Comparison of ENCODE assay signal across 1 cellular context in the genomic region with DNA sequence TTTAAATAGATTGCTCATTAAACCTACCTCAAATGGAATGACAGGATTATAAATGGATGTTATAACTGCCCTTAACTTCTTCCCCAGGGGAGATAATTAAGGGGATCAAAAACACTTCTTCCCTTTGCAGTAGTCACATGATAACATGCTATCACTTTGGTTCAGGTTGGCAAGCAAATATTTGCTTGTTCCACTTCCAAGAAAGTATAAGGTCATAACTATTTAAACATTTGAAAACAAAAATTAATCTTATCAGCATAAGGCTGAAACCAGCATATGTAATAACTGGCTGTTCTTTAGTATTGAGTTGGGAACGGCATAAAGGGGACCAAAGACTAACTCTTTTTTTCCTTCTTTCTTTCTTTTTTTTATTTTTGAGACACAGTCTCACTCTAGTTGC.
TF ChIP-seq lines count a peak whose summit lies in the region.

No MANE protein-coding gene starts in this region.

TF ChIP-seq in K562, 482 proteins besides CTCF, POLR2A, EP300 and RAD21 (continued from another document):
- TF ChIP-seq, protein P1, sequence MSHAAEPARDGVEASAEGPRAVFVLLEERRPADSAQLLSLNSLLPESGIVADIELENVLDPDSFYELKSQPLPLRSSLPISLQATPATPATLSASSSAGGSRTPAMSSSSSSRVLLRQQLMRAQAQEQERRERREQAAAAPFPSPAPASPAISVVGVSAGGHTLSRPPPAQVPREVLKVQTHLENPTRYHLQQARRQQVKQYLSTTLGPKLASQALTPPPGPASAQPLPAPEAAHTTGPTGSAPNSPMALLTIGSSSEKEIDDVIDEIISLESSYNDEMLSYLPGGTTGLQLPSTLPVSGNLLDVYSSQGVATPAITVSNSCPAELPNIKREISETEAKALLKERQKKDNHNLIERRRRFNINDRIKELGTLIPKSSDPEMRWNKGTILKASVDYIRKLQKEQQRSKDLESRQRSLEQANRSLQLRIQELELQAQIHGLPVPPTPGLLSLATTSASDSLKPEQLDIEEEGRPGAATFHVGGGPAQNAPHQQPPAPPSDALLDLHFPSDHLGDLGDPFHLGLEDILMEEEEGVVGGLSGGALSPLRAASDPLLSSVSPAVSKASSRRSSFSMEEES (CRISPR knock-in tag; IDR thresholded peaks at IDR 0.05), result peak; percentile 84
- no peak for TF ChIP-seq RHOXF2B (CRISPR knock-in tag; conservative IDR thresholded peaks at IDR 0.05)
- peak; percentile 50 for TF ChIP-seq TAL1 (IDR thresholded peaks at IDR 0.05)
- TF ChIP-seq KLF13 (tag; IDR thresholded peaks at IDR 0.05; ENCODE audit: borderline replicate concordance, low read depth), result no peak
- TF ChIP-seq FOXA1 (IDR thresholded peaks at IDR 0.05; ENCODE audit: borderline replicate concordance), result 0 out of 2 replicates have a peak, but pooled peaks have one; percentile 10
- TF ChIP-seq DNMT1 (IDR thresholded peaks at IDR 0.05), result no peak
- peak; percentile 73 for TF ChIP-seq ARID1B (IDR thresholded peaks at IDR 0.05)
- peak; percentile 44; the same call in 1 of the 2 replicates for TF ChIP-seq TOE1 (IDR thresholded peaks at IDR 0.05; ENCODE audit: borderline replicate concordance)
- TF ChIP-seq TOE1 (CRISPR knock-in tag; IDR thresholded peaks at IDR 0.05; ENCODE audit: borderline replicate concordance, low read depth), result no peak
- TF ChIP-seq EGR1 (conservative IDR thresholded peaks at IDR 0.05), result no peak
- TF ChIP-seq CBFA2T2 (conservative IDR thresholded peaks at IDR 0.05), result peak; percentile 36; the same call in 1 of the 2 replicates
- TF ChIP-seq GABPA (tag; conservative IDR thresholded peaks at IDR 0.05; ENCODE audit: low read depth), result no peak
- no peak for TF ChIP-seq ZNF384 (IDR thresholded peaks at IDR 0.05; ENCODE audit: low read depth, low read length)
- TF ChIP-seq TCF3 (CRISPR knock-in tag; IDR thresholded peaks at IDR 0.05), result peak; percentile 75
- TF ChIP-seq GATAD2A (IDR thresholded peaks at IDR 0.05), result no peak
- TF ChIP-seq ZNF324 (CRISPR knock-in tag; IDR thresholded peaks at IDR 0.05), result no peak
- TF ChIP-seq RBM14 (IDR thresholded peaks at IDR 0.05; ENCODE audit: borderline replicate concordance, insufficient read depth, low read depth, low read length), result no peak
- TF ChIP-seq SMARCC2 (IDR thresholded peaks at IDR 0.05; ENCODE audit: low read depth), result 0 out of 2 replicates have a peak, but pooled peaks have one; percentile 21
- 0 out of 2 replicates have a peak, but pooled peaks have one; percentile 36 for TF ChIP-seq SMARCA4 (IDR thresholded peaks at IDR 0.05)
- TF ChIP-seq, protein P2, sequence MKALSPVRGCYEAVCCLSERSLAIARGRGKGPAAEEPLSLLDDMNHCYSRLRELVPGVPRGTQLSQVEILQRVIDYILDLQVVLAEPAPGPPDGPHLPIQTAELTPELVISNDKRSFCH (CRISPR knock-in tag; IDR thresholded peaks at IDR 0.05), result no peak
- TF ChIP-seq, protein P2 (tag; IDR thresholded peaks at IDR 0.05), result peak; percentile 82
- TF ChIP-seq, protein P3, sequence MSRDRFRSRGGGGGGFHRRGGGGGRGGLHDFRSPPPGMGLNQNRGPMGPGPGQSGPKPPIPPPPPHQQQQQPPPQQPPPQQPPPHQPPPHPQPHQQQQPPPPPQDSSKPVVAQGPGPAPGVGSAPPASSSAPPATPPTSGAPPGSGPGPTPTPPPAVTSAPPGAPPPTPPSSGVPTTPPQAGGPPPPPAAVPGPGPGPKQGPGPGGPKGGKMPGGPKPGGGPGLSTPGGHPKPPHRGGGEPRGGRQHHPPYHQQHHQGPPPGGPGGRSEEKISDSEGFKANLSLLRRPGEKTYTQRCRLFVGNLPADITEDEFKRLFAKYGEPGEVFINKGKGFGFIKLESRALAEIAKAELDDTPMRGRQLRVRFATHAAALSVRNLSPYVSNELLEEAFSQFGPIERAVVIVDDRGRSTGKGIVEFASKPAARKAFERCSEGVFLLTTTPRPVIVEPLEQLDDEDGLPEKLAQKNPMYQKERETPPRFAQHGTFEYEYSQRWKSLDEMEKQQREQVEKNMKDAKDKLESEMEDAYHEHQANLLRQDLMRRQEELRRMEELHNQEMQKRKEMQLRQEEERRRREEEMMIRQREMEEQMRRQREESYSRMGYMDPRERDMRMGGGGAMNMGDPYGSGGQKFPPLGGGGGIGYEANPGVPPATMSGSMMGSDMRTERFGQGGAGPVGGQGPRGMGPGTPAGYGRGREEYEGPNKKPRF (IDR thresholded peaks at IDR 0.05; ENCODE audit: low read depth, low read length), result no peak
- TF ChIP-seq, protein P4, sequence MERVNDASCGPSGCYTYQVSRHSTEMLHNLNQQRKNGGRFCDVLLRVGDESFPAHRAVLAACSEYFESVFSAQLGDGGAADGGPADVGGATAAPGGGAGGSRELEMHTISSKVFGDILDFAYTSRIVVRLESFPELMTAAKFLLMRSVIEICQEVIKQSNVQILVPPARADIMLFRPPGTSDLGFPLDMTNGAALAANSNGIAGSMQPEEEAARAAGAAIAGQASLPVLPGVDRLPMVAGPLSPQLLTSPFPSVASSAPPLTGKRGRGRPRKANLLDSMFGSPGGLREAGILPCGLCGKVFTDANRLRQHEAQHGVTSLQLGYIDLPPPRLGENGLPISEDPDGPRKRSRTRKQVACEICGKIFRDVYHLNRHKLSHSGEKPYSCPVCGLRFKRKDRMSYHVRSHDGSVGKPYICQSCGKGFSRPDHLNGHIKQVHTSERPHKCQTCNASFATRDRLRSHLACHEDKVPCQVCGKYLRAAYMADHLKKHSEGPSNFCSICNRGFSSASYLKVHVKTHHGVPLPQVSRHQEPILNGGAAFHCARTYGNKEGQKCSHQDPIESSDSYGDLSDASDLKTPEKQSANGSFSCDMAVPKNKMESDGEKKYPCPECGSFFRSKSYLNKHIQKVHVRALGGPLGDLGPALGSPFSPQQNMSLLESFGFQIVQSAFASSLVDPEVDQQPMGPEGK (CRISPR knock-in tag; IDR thresholded peaks at IDR 0.05; ENCODE audit: borderline replicate concordance), result no peak
- TF ChIP-seq, protein P5, sequence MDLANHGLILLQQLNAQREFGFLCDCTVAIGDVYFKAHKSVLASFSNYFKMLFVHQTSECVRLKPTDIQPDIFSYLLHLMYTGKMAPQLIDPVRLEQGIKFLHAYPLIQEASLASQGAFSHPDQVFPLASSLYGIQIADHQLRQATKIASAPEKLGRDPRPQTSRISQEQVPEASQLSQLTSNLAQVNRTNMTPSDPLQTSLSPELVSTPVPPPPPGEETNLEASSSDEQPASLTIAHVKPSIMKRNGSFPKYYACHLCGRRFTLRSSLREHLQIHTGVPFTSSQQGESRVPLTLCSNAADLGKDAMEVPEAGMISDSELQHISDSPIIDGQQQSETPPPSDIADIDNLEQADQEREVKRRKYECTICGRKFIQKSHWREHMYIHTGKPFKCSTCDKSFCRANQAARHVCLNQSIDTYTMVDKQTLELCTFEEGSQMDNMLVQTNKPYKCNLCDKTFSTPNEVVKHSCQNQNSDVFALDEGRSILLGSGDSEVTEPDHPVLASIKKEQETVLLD (IDR thresholded peaks at IDR 0.05), result no peak
- no peak for TF ChIP-seq ERF (CRISPR knock-in tag; IDR thresholded peaks at IDR 0.05)
- TF ChIP-seq GTF2E2 (tag; IDR thresholded peaks at IDR 0.05), result no peak
- TF ChIP-seq CBFA2T3 (IDR thresholded peaks at IDR 0.05), result peak; percentile 70
- TF ChIP-seq, protein P6, sequence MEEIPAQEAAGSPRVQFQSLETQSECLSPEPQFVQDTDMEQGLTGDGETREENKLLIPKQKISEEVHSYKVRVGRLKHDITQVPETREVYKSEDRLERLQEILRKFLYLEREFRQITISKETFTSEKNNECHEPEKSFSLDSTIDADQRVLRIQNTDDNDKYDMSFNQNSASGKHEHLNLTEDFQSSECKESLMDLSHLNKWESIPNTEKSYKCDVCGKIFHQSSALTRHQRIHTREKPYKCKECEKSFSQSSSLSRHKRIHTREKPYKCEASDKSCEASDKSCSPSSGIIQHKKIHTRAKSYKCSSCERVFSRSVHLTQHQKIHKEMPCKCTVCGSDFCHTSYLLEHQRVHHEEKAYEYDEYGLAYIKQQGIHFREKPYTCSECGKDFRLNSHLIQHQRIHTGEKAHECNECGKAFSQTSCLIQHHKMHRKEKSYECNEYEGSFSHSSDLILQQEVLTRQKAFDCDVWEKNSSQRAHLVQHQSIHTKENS (CRISPR knock-in tag; IDR thresholded peaks at IDR 0.05), result no peak
- no peak for TF ChIP-seq RFX1 (IDR thresholded peaks at IDR 0.05)
- TF ChIP-seq SMARCE1 (IDR thresholded peaks at IDR 0.05), result peak; percentile 41; the same call in 1 of the 2 replicates
- TF ChIP-seq BCOR (IDR thresholded peaks at IDR 0.05), result no peak
- TF ChIP-seq FOXA3 (CRISPR knock-in tag; conservative IDR thresholded peaks at IDR 0.05 in 1 of 2, IDR thresholded peaks at IDR 0.05 in 1 of 2), result peak in 1 of 2 experiments; percentile 73; a peak in 2 of 4 replicates
- TF ChIP-seq TEAD4 (IDR thresholded peaks at IDR 0.05; ENCODE audit: low read length), result peak; percentile 56; the same call in 1 of the 2 replicates
- TF ChIP-seq TEAD4 (CRISPR knock-in tag; IDR thresholded peaks at IDR 0.05; ENCODE audit: borderline replicate concordance), result no peak
- TF ChIP-seq, protein P7, sequence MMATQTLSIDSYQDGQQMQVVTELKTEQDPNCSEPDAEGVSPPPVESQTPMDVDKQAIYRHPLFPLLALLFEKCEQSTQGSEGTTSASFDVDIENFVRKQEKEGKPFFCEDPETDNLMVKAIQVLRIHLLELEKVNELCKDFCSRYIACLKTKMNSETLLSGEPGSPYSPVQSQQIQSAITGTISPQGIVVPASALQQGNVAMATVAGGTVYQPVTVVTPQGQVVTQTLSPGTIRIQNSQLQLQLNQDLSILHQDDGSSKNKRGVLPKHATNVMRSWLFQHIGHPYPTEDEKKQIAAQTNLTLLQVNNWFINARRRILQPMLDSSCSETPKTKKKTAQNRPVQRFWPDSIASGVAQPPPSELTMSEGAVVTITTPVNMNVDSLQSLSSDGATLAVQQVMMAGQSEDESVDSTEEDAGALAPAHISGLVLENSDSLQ (IDR thresholded peaks at IDR 0.05), result 0 out of 2 replicates have a peak, but pooled peaks have one; percentile 26
- TF ChIP-seq, protein P8, sequence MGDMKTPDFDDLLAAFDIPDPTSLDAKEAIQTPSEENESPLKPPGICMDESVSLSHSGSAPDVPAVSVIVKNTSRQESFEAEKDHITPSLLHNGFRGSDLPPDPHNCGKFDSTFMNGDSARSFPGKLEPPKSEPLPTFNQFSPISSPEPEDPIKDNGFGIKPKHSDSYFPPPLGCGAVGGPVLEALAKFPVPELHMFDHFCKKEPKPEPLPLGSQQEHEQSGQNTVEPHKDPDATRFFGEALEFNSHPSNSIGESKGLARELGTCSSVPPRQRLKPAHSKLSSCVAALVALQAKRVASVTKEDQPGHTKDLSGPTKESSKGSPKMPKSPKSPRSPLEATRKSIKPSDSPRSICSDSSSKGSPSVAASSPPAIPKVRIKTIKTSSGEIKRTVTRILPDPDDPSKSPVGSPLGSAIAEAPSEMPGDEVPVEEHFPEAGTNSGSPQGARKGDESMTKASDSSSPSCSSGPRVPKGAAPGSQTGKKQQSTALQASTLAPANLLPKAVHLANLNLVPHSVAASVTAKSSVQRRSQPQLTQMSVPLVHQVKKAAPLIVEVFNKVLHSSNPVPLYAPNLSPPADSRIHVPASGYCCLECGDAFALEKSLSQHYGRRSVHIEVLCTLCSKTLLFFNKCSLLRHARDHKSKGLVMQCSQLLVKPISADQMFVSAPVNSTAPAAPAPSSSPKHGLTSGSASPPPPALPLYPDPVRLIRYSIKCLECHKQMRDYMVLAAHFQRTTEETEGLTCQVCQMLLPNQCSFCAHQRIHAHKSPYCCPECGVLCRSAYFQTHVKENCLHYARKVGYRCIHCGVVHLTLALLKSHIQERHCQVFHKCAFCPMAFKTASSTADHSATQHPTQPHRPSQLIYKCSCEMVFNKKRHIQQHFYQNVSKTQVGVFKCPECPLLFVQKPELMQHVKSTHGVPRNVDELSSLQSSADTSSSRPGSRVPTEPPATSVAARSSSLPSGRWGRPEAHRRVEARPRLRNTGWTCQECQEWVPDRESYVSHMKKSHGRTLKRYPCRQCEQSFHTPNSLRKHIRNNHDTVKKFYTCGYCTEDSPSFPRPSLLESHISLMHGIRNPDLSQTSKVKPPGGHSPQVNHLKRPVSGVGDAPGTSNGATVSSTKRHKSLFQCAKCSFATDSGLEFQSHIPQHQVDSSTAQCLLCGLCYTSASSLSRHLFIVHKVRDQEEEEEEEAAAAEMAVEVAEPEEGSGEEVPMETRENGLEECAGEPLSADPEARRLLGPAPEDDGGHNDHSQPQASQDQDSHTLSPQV (IDR thresholded peaks at IDR 0.05), result 0 out of 2 replicates have a peak, but pooled peaks have one; percentile 34
- TF ChIP-seq MEIS2 (IDR thresholded peaks at IDR 0.05; ENCODE audit: partially characterized antibody), result peak; percentile 64
